Comparison of ENCODE assay signal across 14 cellular contexts in the genomic region with DNA sequence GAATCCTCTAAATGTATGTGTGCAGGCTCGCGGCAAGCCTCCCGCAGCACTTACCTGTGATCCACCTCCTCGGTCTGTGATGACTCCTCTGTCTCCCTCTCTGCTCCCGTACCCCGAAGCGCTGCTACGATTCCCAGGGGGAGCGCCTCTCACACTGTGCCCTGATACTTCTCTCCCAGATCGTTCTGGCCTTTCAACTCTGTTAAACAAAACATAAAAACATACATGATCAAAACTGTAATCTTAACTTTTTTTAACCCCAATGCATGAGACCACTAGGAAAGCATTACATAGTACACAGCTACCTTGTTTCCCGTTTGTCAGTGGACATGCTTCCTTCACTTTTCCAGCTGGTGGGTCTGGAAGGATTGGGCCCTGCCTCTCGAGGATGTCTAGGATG. TPM values are rescaled to one million over a fixed set of nuclear protein-coding genes. Genes with fewer than 3 reads are reported as not detected.
DNase-seq lines count a peak whose midpoint lies in the region; ATAC-seq and TF ChIP-seq lines count a peak whose summit lies in the region.
"Had no signal": no experiment of that assay in that cellular context is flagged by ENCODE, and none has a peak within 500 bp of the region (broad histone marks: within the 10 kb centered on the region; RNA-seq: fewer than 3 reads in every experiment).

No MANE protein-coding gene starts in this region.

- intact Hi-C loops in MCF 10A (cut with micrococcal nuclease) = no loop called here
- intact Hi-C loops in breast epithelium (cut with DNase I; ENCODE audit: low total_unique reads) = no loop called here
- intact Hi-C loops in PC-9 (cut with micrococcal nuclease; ENCODE audit: unreplicated experiment) = no loop called here
- intact Hi-C loops in spleen (cut with DNase I; ENCODE audit: low total_unique reads) = no loop called here

- H3K9me3 Mint-ChIP-seq in MCF 10A (ENCODE audit: unreplicated experiment) (no peaks in the 10 kb centered on the region), progenitor cell of endocrine pancreas (ENCODE audit: low read depth) (no peaks in the 10 kb centered on the region)
- H3K9me3 Mint-ChIP-seq in central memory CD8-positive, alpha-beta T cell = no peaks in the 10 kb centered on the region

- no peak overlapping the region for H3K4me3 ChIP-seq in breast epithelium
- no peak overlapping the region for H3K4me3 ChIP-seq in PC-9
- no peak overlapping the region for H3K4me3 ChIP-seq in spleen

- H3K9me3 ChIP-seq in breast epithelium (no peaks in the 10 kb centered on the region), PC-9 (ENCODE audit: insufficient read depth, low read depth) (no peaks in the 10 kb centered on the region), spleen (no peaks in the 10 kb centered on the region)

- no TSS peak for BruUV-seq in MCF 10A (replicated peaks; lab: Mats Ljungman, UMichigan)
- TSS peak; percentile 27 for BruUV-seq in PC-9 (replicated peaks; lab: Mats Ljungman, UMichigan)

- H3K4me1 Mint-ChIP-seq in MCF 10A (ENCODE audit: insufficient read depth, unreplicated experiment) (no peaks in the 10 kb centered on the region), progenitor cell of endocrine pancreas (ENCODE audit: low read depth) (peaks cover 4% of the 10 kb centered on the region)
- no peaks in the 10 kb centered on the region for H3K4me1 Mint-ChIP-seq in central memory CD8-positive, alpha-beta T cell

- peaks cover 25% of the 10 kb centered on the region for H3K36me3 ChIP-seq in breast epithelium
- H3K36me3 ChIP-seq in PC-9 (ENCODE audit: low read depth) = peaks cover 46% of the 10 kb centered on the region
- H3K36me3 ChIP-seq in spleen = peaks cover 0 to 100% (median 95%) of the 10 kb centered on the region in 6 donors

- no peaks in the 10 kb centered on the region for H4K20me1 ChIP-seq in PC-9 (ENCODE audit: insufficient read depth)

- H3K27ac Mint-ChIP-seq in MCF 10A (ENCODE audit: low read depth, unreplicated experiment) (peak overlapping the region; percentile 17), progenitor cell of endocrine pancreas (peak overlapping the region; percentile 47)
- peak overlapping the region; percentile 8 for H3K27ac Mint-ChIP-seq in central memory CD8-positive, alpha-beta T cell (ENCODE audit: low read depth)

- DNase-seq in MCF 10A (ENCODE audit: unreplicated experiment) (no peak), breast epithelium (ENCODE audit: low spot score in 2 of 2) (no peak), PC-9 (no peak), progenitor cell of endocrine pancreas (ENCODE audit: low spot score, unreplicated experiment) (no peak), spleen (no peak)
- DNase-seq in central memory CD8-positive, alpha-beta T cell (ENCODE audit: low spot score in 2 of 2) = no peak
- DNase-seq: DMS 273 treated with DMSO at 0.1 percent for 48 hours, Karpas-422, NCI-H1930, NCI-H2171, NCI-H446 treated with DMSO at 0.1 percent for 48 hours, NCI-H748 treated with DMSO at 0.1 percent for 48 hours, Right ventricle myocardium superior had no signal

- peaks cover 24% of the 10 kb centered on the region for H3F3A ChIP-seq in PC-9 (ENCODE audit: insufficient read depth, low read depth)

- no peak overlapping the region for H3K4me2 ChIP-seq in PC-9

- no peak overlapping the region for H3K27ac ChIP-seq in breast epithelium
- no peak overlapping the region for H3K27ac ChIP-seq in PC-9
- H3K27ac ChIP-seq in spleen = no peak overlapping the region

- no peaks in the 10 kb centered on the region for H3K9me2 ChIP-seq in PC-9 (ENCODE audit: insufficient read depth)

- peaks cover 96% of the 10 kb centered on the region for H3K36me3 Mint-ChIP-seq in MCF 10A (ENCODE audit: insufficient read depth, unreplicated experiment)
- peaks cover 88% of the 10 kb centered on the region for H3K36me3 Mint-ChIP-seq in central memory CD8-positive, alpha-beta T cell (ENCODE audit: insufficient read depth)
- H3K36me3 Mint-ChIP-seq in progenitor cell of endocrine pancreas (ENCODE audit: insufficient read depth) = peaks cover 60% of the 10 kb centered on the region

- no peak overlapping the region for H2AFZ ChIP-seq in PC-9

- H3K4me1 ChIP-seq in breast epithelium (no peaks in the 10 kb centered on the region), PC-9 (replicated peaks; ENCODE audit: insufficient read depth) (no peaks in the 10 kb centered on the region), spleen (no peaks in the 10 kb centered on the region)

- H3K27me3 ChIP-seq in breast epithelium (no peaks in the 10 kb centered on the region), PC-9 (ENCODE audit: insufficient read depth, low read depth) (no peaks in the 10 kb centered on the region), spleen (replicated peaks in 1 of 7) (no peaks in the 10 kb centered on the region)

- ATAC-seq in central memory CD8-positive, alpha-beta T cell (replicated peaks; ENCODE audit: extremely low read depth, poor library complexity, severe bottlenecking) = no peak
- ATAC-seq in GM19324 (IDR thresholded peaks at IDR 0.05; ENCODE audit: low FRiP score, unreplicated experiment) = no peak

- TF ChIP-seq POLR2A in breast epithelium (IDR thresholded peaks at IDR 0.05) (no peak), spleen (IDR thresholded peaks at IDR 0.05) (no peak)

- H3K4me3 Mint-ChIP-seq in MCF 10A (ENCODE audit: unreplicated experiment) = no peak overlapping the region
- H3K4me3 Mint-ChIP-seq in central memory CD8-positive, alpha-beta T cell = no peak overlapping the region
- H3K4me3 Mint-ChIP-seq in progenitor cell of endocrine pancreas (ENCODE audit: low read depth) = no peak overlapping the region

- CTCF ChIA-PET in MCF 10A (lab: Yijun Ruan, JAX) = interaction anchor here (0.5 to 0.9 kb wide), 3 partner anchors 56 to 660 kb away, joined by 3 to 7 read pairs (median 3); no protein-coding TSS in a partner anchor
- CTCF ChIA-PET in PC-9 (lab: Charles Lee) = no interaction called here

- TF ChIP-seq CTCF in MCF 10A (IDR thresholded peaks at IDR 0.05; ENCODE audit: unreplicated experiment) (no peak), breast epithelium (IDR thresholded peaks at IDR 0.05) (no peak), PC-9 (conservative IDR thresholded peaks at IDR 0.05) (no peak), progenitor cell of endocrine pancreas (IDR thresholded peaks at IDR 0.05; ENCODE audit: unreplicated experiment) (no peak), spleen (IDR thresholded peaks at IDR 0.05 in 8 of 11, conservative IDR thresholded peaks at IDR 0.05 in 3 of 11) (no peak)

- H3K27me3 Mint-ChIP-seq in MCF 10A (ENCODE audit: insufficient read depth, unreplicated experiment) (no peaks in the 10 kb centered on the region), progenitor cell of endocrine pancreas (no peaks in the 10 kb centered on the region)
- no peaks in the 10 kb centered on the region for H3K27me3 Mint-ChIP-seq in central memory CD8-positive, alpha-beta T cell

- WGBS in spleen, 5 donors = 91 to 98% (median 97%) methylated on average over 12 of the region's 12 CpGs

- H3K79me2 ChIP-seq in PC-9 (ENCODE audit: low read depth) = no peaks in the 10 kb centered on the region; the same call in 1 of the 2 replicates

- POLR2A ChIA-PET in MCF 10A (lab: Yijun Ruan, JAX) = interaction anchor here (2.3 kb wide), 1 partner anchor 10 kb away, joined by 5 read pairs; no protein-coding TSS in a partner anchor
- POLR2A ChIA-PET in PC-9 (lab: Charles Lee; ENCODE audit: unreplicated experiment) = no interaction called here

RNA-seq across cellular contexts. Expression of gene SLTM, which starts 46.6 kb away (rescaled TPM):
- total RNA-seq in MCF 10A (2022) = 108 and 117 TPM in 2 replicates
- total RNA-seq in breast epithelium = 100 to 1,000 TPM; 102 to 195 (median 163) TPM
- total RNA-seq in PC-9 (2021) = 81.4 and 110 TPM in 2 replicates
- 144 and 151 TPM in 2 replicates for total RNA-seq in progenitor cell of endocrine pancreas
- 100 to 1,000 TPM in 6 of 7 donors, 10 to 100 TPM in 1; 95.4 to 176 (median 119) TPM for total RNA-seq in spleen
- polyA plus RNA-seq in spleen = 10 to 100 TPM; 43.7 to 70.0 (median 61.6) TPM
